Comparison of ENCODE assay signal across 19 cellular contexts in genomic region chr2:51650769-51651168, GRCh38.
DNase-seq lines count a peak whose midpoint lies in the region; ATAC-seq and TF ChIP-seq lines count a peak whose summit lies in the region.
"Had no signal": no experiment of that assay in that cellular context is flagged by ENCODE, and none has a peak within 500 bp of the region (broad histone marks: within the 10 kb centered on the region; RNA-seq: fewer than 3 reads in every experiment).

No MANE protein-coding gene starts in this region.

- intact Hi-C loops in dorsolateral prefrontal cortex (cut with DNase I) = no loop called here

- peaks cover 0 to 4% (median 0%) of the 10 kb centered on the region in 45 donors for H3K27me3 ChIP-seq in dorsolateral prefrontal cortex
- H3K27me3 ChIP-seq: suprapubic skin had no signal

- H3K27ac ChIP-seq in dorsolateral prefrontal cortex = no peak overlapping the region
- H3K27ac ChIP-seq: suprapubic skin had no signal

- ATAC-seq in GM18867 (IDR thresholded peaks at IDR 0.05; ENCODE audit: unreplicated experiment) = peak; percentile 90
- peak; percentile 75 for ATAC-seq in GM21526 (IDR thresholded peaks at IDR 0.05; ENCODE audit: low FRiP score, unreplicated experiment)
- ATAC-seq in HG03064 (IDR thresholded peaks at IDR 0.05; ENCODE audit: low read depth, unreplicated experiment) = peak; percentile 92
- ATAC-seq: activated naive CD4-positive, alpha-beta T cell treated with anti-CD3 and anti-CD28 coated beads, Interleukin-2, amount 50 U/mL, for 72 hours; HepG2 had no signal

- TF ChIP-seq CTCF in dorsolateral prefrontal cortex (IDR thresholded peaks at IDR 0.05 in 54 of 56, conservative IDR thresholded peaks at IDR 0.05 in 2 of 56; ENCODE audit: low read depth in 1 of 56, partially characterized antibody in 56 of 56) = no peak

- no peak overlapping the region for H3K4me3 ChIP-seq in dorsolateral prefrontal cortex
- H3K4me3 ChIP-seq: lung, suprapubic skin had no signal

- DNase-seq in MV-4-11 (lab: John Stamatoyannopoulos, UW) = peak; percentile 1
- no peak for DNase-seq in NCI-H226
- no peak for DNase-seq in dorsolateral prefrontal cortex
- no peak for DNase-seq in occipital lobe (lab: John Stamatoyannopoulos, UW)
- no peak for DNase-seq in iPS-NIHi7 (ENCODE audit: extremely low spot score)
- DNase-seq: activated CD4-positive, alpha-beta T cell treated with anti-CD3 and anti-CD28 coated beads, Interleukin-2, amount 10 ng/mL, durations not matched to agents 24 days and 14 days; activated T-cell treated with anti-CD3 and anti-CD28 coated beads, Interleukin-2, amount 50 U/mL, for 1 hour; naive B cell; NCI-H2081 treated with DMSO at 0.1 percent for 48 hours; NCI-H526; stimulated activated CD4-positive, alpha-beta T cell treated with anti-CD3 and anti-CD28 coated beads, Interleukin-4, amount 100 ng/mL, for 1 hour; stimulated activated CD8-positive, alpha-beta memory T cell treated with anti-CD3 and anti-CD28 coated beads, Interleukin-4, amount 100 ng/mL, for 48 hours had no signal
